ENCODE assay signal across 35 cellular contexts in the genomic region with DNA sequence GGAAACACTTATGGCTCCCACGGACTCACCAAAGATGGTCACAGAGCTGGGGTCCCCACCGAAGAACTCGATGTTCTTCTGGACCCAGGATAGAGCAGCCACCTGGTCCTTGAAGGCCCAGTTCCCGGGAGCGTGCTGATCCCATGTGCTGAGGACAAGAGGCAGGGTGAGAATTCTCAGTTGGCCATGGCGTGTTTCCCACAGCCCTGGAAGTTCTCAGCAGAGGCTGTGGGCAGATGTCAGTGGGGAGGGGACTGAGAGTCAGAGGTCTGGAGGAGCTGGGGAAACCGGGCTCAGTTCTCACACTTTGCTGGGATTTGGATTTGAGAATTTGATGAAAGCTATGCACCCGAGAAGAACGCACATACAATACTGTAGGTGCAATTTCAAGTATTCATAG.
"Had no signal": no experiment of that assay in that cellular context is flagged by ENCODE, and none has a peak within 500 bp of the region (broad histone marks: within the 10 kb centered on the region; RNA-seq: fewer than 3 reads in every experiment).

No MANE protein-coding gene starts in this region.

- H3K4me3 ChIP-seq: adrenal gland, body of pancreas, breast epithelium had no signal

- H3K4me1 ChIP-seq: adrenal gland, body of pancreas, breast epithelium had no signal

- H3K9me3 Mint-ChIP-seq: activated B cell treated with CpG ODN at 0.5 μM for 24 hours; activated CD4-positive, alpha-beta memory T cell treated with anti-CD3 and anti-CD28 coated beads for 36 hours; activated CD4-positive, alpha-beta T cell treated with anti-CD3 and anti-CD28 coated beads, Interleukin-2, amount 10 ng/mL, durations not matched to agents 24 days and 14 days; activated CD8-positive, alpha-beta T cell treated with anti-CD3 and anti-CD28 coated beads for 36 hours; activated naive CD4-positive, alpha-beta T cell treated with anti-CD3 and anti-CD28 coated beads for 36 hours; activated naive CD4-positive, alpha-beta T cell treated with anti-CD3 and anti-CD28 coated beads, Interleukin-2, amount 50 U/mL, for 72 hours; activated naive CD8-positive, alpha-beta T cell treated with anti-CD3 and anti-CD28 coated beads for 36 hours; activated T-cell treated with anti-CD3 and anti-CD28 coated beads, Interleukin-2, amount 50 U/mL, for 4 hours; activated T-cell treated with anti-CD3 and anti-CD28 coated beads, Interleukin-2, amount 50 U/mL, for 72 hours; activated T-helper 1 cell treated with anti-CD3 and anti-CD28 coated beads, Interleukin-12 subunit alpha, Interleukin-12 subunit beta, Interleukin-2, Interleukin-4 antibody, amounts not matched to agents 30 ng/mL and 10 ng/mL and 1 ng/mL, durations not matched to agents 14 hours and 24 hours and 36 hours; activated T-helper 17 cell treated with anti-CD3 and anti-CD28 coated beads, Interleukin-2, amount 50 U/mL, for 72 hours; T-helper 1 cell treated with Interleukin-12 subunit alpha and Interleukin-12 subunit beta and Interleukin-4 antibody, amounts not matched to agents 30 μg/mL and 1 μg/mL, for 36 hours; T-helper 2 cell treated with Interferon-gamma antibody and Interleukin-4, amounts not matched to agents 5 μg/mL and 100 μg/mL, for 36 hours had no signal

- H3K27ac Mint-ChIP-seq: activated B cell treated with CpG ODN at 0.5 μM for 24 hours; activated CD4-positive, alpha-beta memory T cell treated with anti-CD3 and anti-CD28 coated beads for 36 hours; activated CD4-positive, alpha-beta T cell treated with anti-CD3 and anti-CD28 coated beads, Interleukin-2, amount 10 ng/mL, durations not matched to agents 24 days and 14 days; activated CD8-positive, alpha-beta T cell treated with anti-CD3 and anti-CD28 coated beads for 36 hours; activated naive CD4-positive, alpha-beta T cell treated with anti-CD3 and anti-CD28 coated beads for 36 hours; activated naive CD4-positive, alpha-beta T cell treated with anti-CD3 and anti-CD28 coated beads, Interleukin-2, amount 50 U/mL, for 72 hours; activated naive CD8-positive, alpha-beta T cell treated with anti-CD3 and anti-CD28 coated beads for 36 hours; activated T-cell treated with anti-CD3 and anti-CD28 coated beads, Interleukin-2, amount 50 U/mL, for 72 hours; activated T-helper 1 cell treated with anti-CD3 and anti-CD28 coated beads, Interleukin-12 subunit alpha, Interleukin-12 subunit beta, Interleukin-2, Interleukin-4 antibody, amounts not matched to agents 30 ng/mL and 10 ng/mL and 1 ng/mL, durations not matched to agents 14 hours and 24 hours and 36 hours; activated T-helper 17 cell treated with anti-CD3 and anti-CD28 coated beads, Interleukin-2, amount 50 U/mL, for 72 hours; T-helper 1 cell treated with Interleukin-12 subunit alpha and Interleukin-12 subunit beta and Interleukin-4 antibody, amounts not matched to agents 30 μg/mL and 1 μg/mL, for 36 hours; T-helper 2 cell treated with Interferon-gamma antibody and Interleukin-4, amounts not matched to agents 5 μg/mL and 100 μg/mL, for 36 hours had no signal

- H3K9me3 ChIP-seq: adrenal gland, body of pancreas, breast epithelium had no signal

- DNase-seq: activated B cell treated with CpG ODN at 0.5 μM for 24 hours; activated CD4-positive, alpha-beta memory T cell treated with anti-CD3 and anti-CD28 coated beads for 36 hours; activated CD4-positive, alpha-beta T cell treated with anti-CD3 and anti-CD28 coated beads for 4 hours; activated CD4-positive, alpha-beta T cell treated with anti-CD3 and anti-CD28 coated beads, Interleukin-2, amount 10 ng/mL, durations not matched to agents 24 days and 14 days; activated CD4-positive, alpha-beta T cell treated with anti-CD3 and anti-CD28 coated beads, Interleukin-2, amount 50 U/mL, for 1 hour; activated CD4-positive, alpha-beta T cell treated with anti-CD3 and anti-CD28 coated beads, Interleukin-2, amount 50 U/mL, for 4 hours; activated CD4-positive, CD25-positive, alpha-beta regulatory T cell treated with anti-CD3 and anti-CD28 coated beads, Interleukin-2, amount 50 U/mL, for 72 hours; activated CD8-positive, alpha-beta memory T cell treated with anti-CD3 and anti-CD28 coated beads, Interleukin-2, amount 50 U/mL, for 4 hours; activated CD8-positive, alpha-beta T cell treated with anti-CD3 and anti-CD28 coated beads for 36 hours; activated effector memory CD4-positive, alpha-beta T cell treated with anti-CD3 and anti-CD28 coated beads, Interleukin-2, amount 50 U/mL, for 16 hours; activated gamma-delta T cell treated with Interleukin-2 at 50 U/mL for 16 hours; activated naive CD4-positive, alpha-beta T cell; activated naive CD4-positive, alpha-beta T cell treated with anti-CD3 and anti-CD28 coated beads for 36 hours; activated naive CD4-positive, alpha-beta T cell treated with anti-CD3 and anti-CD28 coated beads, Interleukin-2, amount 50 U/mL, for 16 hours; activated naive CD8-positive, alpha-beta T cell treated with anti-CD3 and anti-CD28 coated beads for 36 hours; activated T-cell treated with anti-CD3 and anti-CD28 coated beads for 4 hours; activated T-cell treated with anti-CD3 and anti-CD28 coated beads, Interleukin-2, amount 50 U/mL, for 1 hour; activated T-cell treated with anti-CD3 and anti-CD28 coated beads, Interleukin-2, amount 50 U/mL, for 4 hours; activated T-cell treated with anti-CD3 and anti-CD28 coated beads, Interleukin-2, amount 50 U/mL, for 72 hours; amniotic stem cell; aorta; body of pancreas; brain microvascular endothelial cell; central memory CD4-positive, alpha-beta T cell; T-helper 1 cell; T-helper 2 cell; T-helper 9 cell had no signal

- H3K27ac ChIP-seq: adrenal gland, body of pancreas, brain microvascular endothelial cell, breast epithelium, VCaP had no signal

- H3K4me3 Mint-ChIP-seq: activated B cell treated with CpG ODN at 0.5 μM for 24 hours; activated CD4-positive, alpha-beta memory T cell treated with anti-CD3 and anti-CD28 coated beads for 36 hours; activated CD4-positive, alpha-beta T cell treated with anti-CD3 and anti-CD28 coated beads, Interleukin-2, amount 10 ng/mL, durations not matched to agents 24 days and 14 days; activated CD8-positive, alpha-beta T cell treated with anti-CD3 and anti-CD28 coated beads for 36 hours; activated naive CD4-positive, alpha-beta T cell treated with anti-CD3 and anti-CD28 coated beads for 36 hours; activated naive CD8-positive, alpha-beta T cell treated with anti-CD3 and anti-CD28 coated beads for 36 hours; activated T-cell treated with anti-CD3 and anti-CD28 coated beads, Interleukin-2, amount 50 U/mL, for 4 hours; activated T-cell treated with anti-CD3 and anti-CD28 coated beads, Interleukin-2, amount 50 U/mL, for 72 hours; activated T-helper 1 cell treated with anti-CD3 and anti-CD28 coated beads, Interleukin-12 subunit alpha, Interleukin-12 subunit beta, Interleukin-2, Interleukin-4 antibody, amounts not matched to agents 30 ng/mL and 10 ng/mL and 1 ng/mL, durations not matched to agents 14 hours and 24 hours and 36 hours; activated T-helper 17 cell treated with anti-CD3 and anti-CD28 coated beads, Interleukin-2, amount 50 U/mL, for 72 hours; T-helper 1 cell treated with Interleukin-12 subunit alpha and Interleukin-12 subunit beta and Interleukin-4 antibody, amounts not matched to agents 30 μg/mL and 1 μg/mL, for 36 hours; T-helper 2 cell treated with Interferon-gamma antibody and Interleukin-4, amounts not matched to agents 5 μg/mL and 100 μg/mL, for 36 hours had no signal

- H3K4me1 Mint-ChIP-seq: activated B cell treated with CpG ODN at 0.5 μM for 24 hours; activated CD4-positive, alpha-beta T cell treated with anti-CD3 and anti-CD28 coated beads, Interleukin-2, amount 10 ng/mL, durations not matched to agents 24 days and 14 days; activated naive CD8-positive, alpha-beta T cell treated with anti-CD3 and anti-CD28 coated beads for 36 hours; activated T-helper 17 cell treated with anti-CD3 and anti-CD28 coated beads, Interleukin-2, amount 50 U/mL, for 72 hours had no signal

- H3K36me3 ChIP-seq: adrenal gland, brain microvascular endothelial cell, breast epithelium had no signal

- ATAC-seq: activated CD8-positive, alpha-beta T cell treated with anti-CD3 and anti-CD28 coated beads for 36 hours; activated naive CD4-positive, alpha-beta T cell treated with anti-CD3 and anti-CD28 coated beads, Interleukin-2, amount 50 U/mL, for 72 hours; activated T-cell treated with anti-CD3 and anti-CD28 coated beads, Interleukin-2, amount 50 U/mL, for 4 hours; activated T-cell treated with anti-CD3 and anti-CD28 coated beads, Interleukin-2, amount 50 U/mL, for 72 hours; activated T-helper 17 cell treated with anti-CD3 and anti-CD28 coated beads, Interleukin-2, amount 50 U/mL, for 72 hours; body of pancreas had no signal

- H3K27me3 ChIP-seq: adrenal gland, body of pancreas, breast epithelium had no signal

- H3K36me3 Mint-ChIP-seq: activated CD4-positive, alpha-beta memory T cell treated with anti-CD3 and anti-CD28 coated beads for 36 hours; activated naive CD4-positive, alpha-beta T cell treated with anti-CD3 and anti-CD28 coated beads, Interleukin-2, amount 50 U/mL, for 72 hours; activated naive CD8-positive, alpha-beta T cell treated with anti-CD3 and anti-CD28 coated beads for 36 hours had no signal
